Comparison of ENCODE assay signal across 22 cellular contexts in genomic region chr2:64785245-64785644, GRCh38.
A peak's percentile ranks its signal among the peaks of the same experiment; 100 is the strongest.
DNase-seq lines count a peak whose midpoint lies in the region; ATAC-seq, FAIRE-seq and TF ChIP-seq lines count a peak whose summit lies in the region.
"Had no signal": no experiment of that assay in that cellular context is flagged by ENCODE, and none has a peak within 500 bp of the region (broad histone marks: within the 10 kb centered on the region; RNA-seq: fewer than 3 reads in every experiment).

No MANE protein-coding gene starts in this region.

- no peak overlapping the region for H2BK5ac ChIP-seq in trophoblast cell (ENCODE audit: low read depth, low read length, poor library complexity)

- H3K27me3 Mint-ChIP-seq in activated naive CD4-positive, alpha-beta T cell treated with anti-CD3 and anti-CD28 coated beads for 36 hours (ENCODE audit: low read depth): no peaks in the 10 kb centered on the region
- H3K27me3 Mint-ChIP-seq: B cell; CD4-positive, CD25-positive, alpha-beta regulatory T cell had no signal

- POLR2A ChIA-PET in HepG2 (lab: Yijun Ruan, JAX): interaction anchor here (0.9 to 1.7 kb wide), 3 partner anchors 8 to 133 kb away, joined by 3 to 8 read pairs (median 5); no protein-coding TSS in a partner anchor
- POLR2A ChIA-PET in K562 (lab: Yijun Ruan, JAX): interaction anchor here (0.6 to 1.6 kb wide), 2 partner anchors 10 to 17 kb away, joined by 3 read pairs; no protein-coding TSS in a partner anchor

- no peaks in the 10 kb centered on the region for H4K20me1 ChIP-seq in HepG2 (ENCODE audit: insufficient read depth, low read length)
- no peaks in the 10 kb centered on the region for H4K20me1 ChIP-seq in K562 (replicated peaks; ENCODE audit: control insufficient read depth, insufficient read depth, low read length)
- H4K20me1 ChIP-seq: BLaER1 had no signal

- H3K4me3 Mint-ChIP-seq in activated naive CD4-positive, alpha-beta T cell treated with anti-CD3 and anti-CD28 coated beads for 36 hours: no peak overlapping the region
- H3K4me3 Mint-ChIP-seq: B cell; CD4-positive, CD25-positive, alpha-beta regulatory T cell; CD8-positive, alpha-beta T cell had no signal

- H3K14ac ChIP-seq in trophoblast cell (ENCODE audit: low read length): no peak overlapping the region

- DNase-seq in HepG2 (ENCODE audit: low spot score) (no peak), right lobe of liver (no peak), K562 (ENCODE audit: extremely low read depth in 1 of 4, low spot score in 3 of 4) (no peak), trophoblast cell (no peak), GM12891 (ENCODE audit: insufficient read length, low spot score) (no peak)
- DNase-seq in activated naive CD4-positive, alpha-beta T cell treated with anti-CD3 and anti-CD28 coated beads for 36 hours: no peak
- DNase-seq: CD4-positive, CD25-positive, alpha-beta regulatory T cell; CD8-positive, alpha-beta T cell; DMS 273 treated with DMSO at 0.1 percent for 48 hours; DMS79; EL; GDM1; GOT3; H7; HCEC 1CT had no signal

- H3K9ac ChIP-seq in HepG2 (ENCODE audit: insufficient read depth, low read depth, low read length) (0 out of 2 replicates have a peak overlapping the region, but pooled peaks have one; percentile 59), K562 (ENCODE audit: insufficient read depth in 1 of 2, low read depth in 2 of 2, low read length in 2 of 2) (no peak overlapping the region), trophoblast cell (ENCODE audit: low read length) (no peak overlapping the region)
- H3K9ac ChIP-seq: BLaER1 had no signal

- no peaks in the 10 kb centered on the region for H3K9me1 ChIP-seq in K562 (ENCODE audit: control insufficient read depth, insufficient read depth, low read length)

- H3K4me1 Mint-ChIP-seq in activated naive CD4-positive, alpha-beta T cell treated with anti-CD3 and anti-CD28 coated beads for 36 hours (ENCODE audit: low read depth): no peaks in the 10 kb centered on the region

- H3K18ac ChIP-seq in trophoblast cell (ENCODE audit: low read length): no peak overlapping the region

- TF ChIP-seq POLR2A in HepG2 (IDR thresholded peaks at IDR 0.05; ENCODE audit: insufficient read depth in 1 of 2, low read depth in 2 of 2, low read length in 2 of 2) (no peak), right lobe of liver (IDR thresholded peaks at IDR 0.05) (no peak), K562 (conservative IDR thresholded peaks at IDR 0.05) (no peak), GM12891 (IDR thresholded peaks at IDR 0.05; ENCODE audit: low read depth, low read length) (no peak)

- H3K79me2 ChIP-seq in HepG2 (ENCODE audit: insufficient read depth, low read length) (no peaks in the 10 kb centered on the region), K562 (ENCODE audit: control insufficient read depth, insufficient read depth, low read length) (no peaks in the 10 kb centered on the region), trophoblast cell (ENCODE audit: control insufficient read depth, insufficient read depth, low read length, poor library complexity) (peaks cover 6% of the 10 kb centered on the region)

- no peaks in the 10 kb centered on the region for H3K9me3 Mint-ChIP-seq in activated naive CD4-positive, alpha-beta T cell treated with anti-CD3 and anti-CD28 coated beads for 36 hours
- H3K9me3 Mint-ChIP-seq: CD4-positive, CD25-positive, alpha-beta regulatory T cell; CD8-positive, alpha-beta T cell had no signal

- H3K23ac ChIP-seq in trophoblast cell (ENCODE audit: low read length): no peak overlapping the region

- TF ChIP-seq EP300 in HepG2 (IDR thresholded peaks at IDR 0.05; ENCODE audit: low read depth in 2 of 2, low read length in 2 of 2): no peak
- TF ChIP-seq EP300 in HepG2 (CRISPR knock-in tag; IDR thresholded peaks at IDR 0.05; ENCODE audit: borderline replicate concordance): no peak
- TF ChIP-seq EP300 in K562 (IDR thresholded peaks at IDR 0.05; ENCODE audit: low read length): no peak

- H2BK120ac ChIP-seq in trophoblast cell (ENCODE audit: insufficient read depth, low read length, poor library complexity): no peak overlapping the region

- no peaks in the 10 kb centered on the region for H3K36me3 Mint-ChIP-seq in activated naive CD4-positive, alpha-beta T cell treated with anti-CD3 and anti-CD28 coated beads for 36 hours (ENCODE audit: low read depth)
- H3K36me3 Mint-ChIP-seq: CD4-positive, CD25-positive, alpha-beta regulatory T cell; CD8-positive, alpha-beta T cell had no signal

- peak overlapping the region; percentile 26 for H4K8ac ChIP-seq in trophoblast cell (ENCODE audit: low read depth, low read length)

- FAIRE-seq in HepG2 (lab: Jason Lieb, UNC) (no peak), K562 (lab: Jason Lieb, UNC) (no peak), GM12891 (lab: Jason Lieb, UNC) (no peak)
- FAIRE-seq: A204.1, D721Med, GM12892 had no signal

- H3K36me3 ChIP-seq in HepG2 (replicated peaks in 1 of 2; ENCODE audit: control insufficient read depth in 1 of 2, insufficient read depth in 2 of 2, low read length in 2 of 2): no peaks in the 10 kb centered on the region
- no peaks in the 10 kb centered on the region for H3K36me3 ChIP-seq in right lobe of liver
- no peaks in the 10 kb centered on the region for H3K36me3 ChIP-seq in K562 (ENCODE audit: control insufficient read depth, insufficient read depth, low read length)
- no peaks in the 10 kb centered on the region for H3K36me3 ChIP-seq in trophoblast cell (ENCODE audit: control insufficient read depth in 1 of 2, insufficient read depth in 2 of 2, low read length in 2 of 2)
- H3K36me3 ChIP-seq: BLaER1 had no signal

- WGBS in HepG2 (ENCODE audit: low lambda C conversion rate): 58% methylated on average over 3 of the region's 3 CpGs
- no CpG with 5 or more reads among the region's 3 CpGs for WGBS in right lobe of liver (ENCODE audit: insufficient coverage, low coverage, low lambda C conversion rate, missing lambda C conversion rate)
- WGBS in K562 (ENCODE audit: insufficient coverage, low coverage, missing lambda C conversion rate): 21% methylated on average over 3 of the region's 3 CpGs
- WGBS in trophoblast cell (ENCODE audit: extremely low coverage, insufficient coverage, insufficient read length): no CpG with 5 or more reads among the region's 3 CpGs

- peaks cover 0 to 12% of the 10 kb centered on the region in 2 experiments; a peak in 2 of 5 replicates for H3K27me3 ChIP-seq in HepG2 (ENCODE audit: control insufficient read depth in 1 of 2, insufficient read depth in 2 of 2, low read length in 2 of 2)
- no peaks in the 10 kb centered on the region for H3K27me3 ChIP-seq in right lobe of liver
- H3K27me3 ChIP-seq in K562 (ENCODE audit: control insufficient read depth in 2 of 2, insufficient read depth in 2 of 2, low read length in 2 of 2): no peaks in the 10 kb centered on the region
- no peaks in the 10 kb centered on the region for H3K27me3 ChIP-seq in trophoblast cell (ENCODE audit: insufficient read depth, low read length)
- H3K27me3 ChIP-seq: BLaER1 had no signal

- H3K4ac ChIP-seq in trophoblast cell (ENCODE audit: low read depth, low read length): no peak overlapping the region

- TF ChIP-seq RAD21 in HepG2 (CRISPR knock-in tag; IDR thresholded peaks at IDR 0.05): no peak
- TF ChIP-seq RAD21 in K562 (CRISPR knock-in tag; conservative IDR thresholded peaks at IDR 0.05 in 1 of 2, IDR thresholded peaks at IDR 0.05 in 1 of 2): no peak

- no TSS peak for BruUV-seq in HepG2 (replicated peaks; lab: Mats Ljungman, UMichigan)
- BruUV-seq in K562 (replicated peaks; lab: Mats Ljungman, UMichigan): no TSS peak

- H2BK12ac ChIP-seq in trophoblast cell (ENCODE audit: low read length): peak overlapping the region; percentile 23

- H3K27ac ChIP-seq in HepG2 (ENCODE audit: extremely low read length, insufficient read depth, low read length) (peak overlapping the region; percentile 67), right lobe of liver (no peak overlapping the region), K562 (ENCODE audit: extremely low read depth, low read depth, low read length) (no peak overlapping the region), trophoblast cell (ENCODE audit: low read depth, low read length) (no peak overlapping the region)
- H3K27ac ChIP-seq: 22Rv1, BLaER1, C4-2B had no signal

- H3K79me1 ChIP-seq in trophoblast cell (ENCODE audit: low read length): peaks cover 13% of the 10 kb centered on the region

- in situ Hi-C loops in HepG2 (cut with HindIII; ENCODE audit: extremely low pct_ligation_motif_present, low pct_unique_long_range_greater_than_20kb): no loop called here
- in situ Hi-C loops in K562 (cut with MboI): no loop called here

- no peak for ATAC-seq in HepG2
- no peak for ATAC-seq in right lobe of liver
- no peak for ATAC-seq in K562
- ATAC-seq: CD8-positive, alpha-beta T cell had no signal

- H3K4me3 ChIP-seq in HepG2 (replicated peaks in 1 of 3; ENCODE audit: insufficient read depth in 1 of 3, low read depth in 2 of 3, low read length in 3 of 3) (peak overlapping the region in 2 of 3 experiments; percentile 47 to 75; a peak in 2 of 6 replicates), right lobe of liver (no peak overlapping the region), K562 (no peak overlapping the region), trophoblast cell (ENCODE audit: low read depth, low read length) (no peak overlapping the region)
- H3K4me3 ChIP-seq: BLaER1 had no signal

- peaks cover 30% of the 10 kb centered on the region for H3K4me1 ChIP-seq in HepG2 (ENCODE audit: insufficient read depth, low read length)
- no peaks in the 10 kb centered on the region for H3K4me1 ChIP-seq in right lobe of liver
- peaks cover 6 to 15% of the 10 kb centered on the region in 2 experiments; a peak in 3 of 5 replicates for H3K4me1 ChIP-seq in K562 (replicated peaks in 1 of 2; ENCODE audit: control insufficient read depth in 2 of 2, insufficient read depth in 2 of 2, low read length in 2 of 2)
- H3K4me1 ChIP-seq in trophoblast cell (ENCODE audit: control insufficient read depth in 1 of 2, insufficient read depth in 2 of 2, low read length in 2 of 2): peaks cover 25 to 33% of the 10 kb centered on the region in 2 experiments

- no peak overlapping the region for H4K12ac ChIP-seq in trophoblast cell (ENCODE audit: low read depth, low read length)

- TF ChIP-seq CTCF in HepG2 (CRISPR knock-in tag; IDR thresholded peaks at IDR 0.05) (no peak), right lobe of liver (IDR thresholded peaks at IDR 0.05) (no peak), K562 (IDR thresholded peaks at IDR 0.05 in 2 of 3, conservative IDR thresholded peaks at IDR 0.05 in 1 of 3; ENCODE audit: insufficient read depth in 2 of 3, low read depth in 1 of 3, low read length in 3 of 3) (no peak)

- intact Hi-C loops in HepG2 (cut with micrococcal nuclease; ENCODE audit: unreplicated experiment): no loop called here
- intact Hi-C loops in right lobe of liver (cut with DNase I): no loop called here
- intact Hi-C loops in K562 (cut with micrococcal nuclease): no loop called here
- intact Hi-C loops in activated naive CD4-positive, alpha-beta T cell treated with anti-CD3 and anti-CD28 coated beads for 36 hours (cut with micrococcal nuclease): no loop called here

- H2AFZ ChIP-seq in HepG2 (ENCODE audit: low read length): no peak overlapping the region
- no peak overlapping the region for H2AFZ ChIP-seq in K562 (ENCODE audit: low read depth, low read length)
- no peak overlapping the region for H2AFZ ChIP-seq in trophoblast cell (ENCODE audit: insufficient read depth, low read length, poor library complexity)

- peak overlapping the region; percentile 17 for H2AK5ac ChIP-seq in trophoblast cell (ENCODE audit: low read length)

- CTCF ChIA-PET in HepG2 (lab: Yijun Ruan, JAX; ENCODE audit: low intra/inter-chr PET ratio, low total read pairs): no interaction called here
- CTCF ChIA-PET in K562 (lab: Yijun Ruan, JAX; ENCODE audit: low intra/inter-chr PET ratio): no interaction called here
- CTCF ChIA-PET in activated naive CD4-positive, alpha-beta T cell treated with anti-CD3 and anti-CD28 coated beads for 36 hours (lab: Charles Lee): no interaction called here

- H3K4me2 ChIP-seq in HepG2 (ENCODE audit: low read depth, low read length): peak overlapping the region; percentile 93
- no peak overlapping the region for H3K4me2 ChIP-seq in K562 (ENCODE audit: insufficient read depth, low read length)
- H3K4me2 ChIP-seq in trophoblast cell (ENCODE audit: low read length): no peak overlapping the region

- H3K9me3 ChIP-seq in HepG2 (ENCODE audit: low read length) (no peaks in the 10 kb centered on the region), right lobe of liver (no peaks in the 10 kb centered on the region), K562 (replicated peaks; ENCODE audit: control insufficient read depth, insufficient read depth, low read depth, low read length) (no peaks in the 10 kb centered on the region), trophoblast cell (ENCODE audit: insufficient read depth, low read depth, low read length) (no peaks in the 10 kb centered on the region)
- H3K9me3 ChIP-seq: BLaER1 had no signal

- H4K91ac ChIP-seq in trophoblast cell (ENCODE audit: low read depth, low read length): peak overlapping the region; percentile 36

- H3K27ac Mint-ChIP-seq in activated naive CD4-positive, alpha-beta T cell treated with anti-CD3 and anti-CD28 coated beads for 36 hours: no peak overlapping the region
- H3K27ac Mint-ChIP-seq: B cell; CD4-positive, CD25-positive, alpha-beta regulatory T cell; CD8-positive, alpha-beta T cell had no signal

Comparison
In these comparisons a context has a peak if more than half of its experiments do, and no peak if none do; other contexts are left out.
1. H3K4me3 ChIP-seq: peak in HepG2 (2 of 3); none in right lobe of liver (0 of 3), K562 (single experiment) and trophoblast cell (single experiment).
2. Of the 241 proteins assayed by ChIP-seq in both HepG2 and K562: peak only in HepG2: CAMTA2, FOXO4, ZNF263 and ZNF407; only in K562: none; in both: RFX1; in neither: 236.